ENCODE assay signal across 2 cellular contexts in the genomic region with DNA sequence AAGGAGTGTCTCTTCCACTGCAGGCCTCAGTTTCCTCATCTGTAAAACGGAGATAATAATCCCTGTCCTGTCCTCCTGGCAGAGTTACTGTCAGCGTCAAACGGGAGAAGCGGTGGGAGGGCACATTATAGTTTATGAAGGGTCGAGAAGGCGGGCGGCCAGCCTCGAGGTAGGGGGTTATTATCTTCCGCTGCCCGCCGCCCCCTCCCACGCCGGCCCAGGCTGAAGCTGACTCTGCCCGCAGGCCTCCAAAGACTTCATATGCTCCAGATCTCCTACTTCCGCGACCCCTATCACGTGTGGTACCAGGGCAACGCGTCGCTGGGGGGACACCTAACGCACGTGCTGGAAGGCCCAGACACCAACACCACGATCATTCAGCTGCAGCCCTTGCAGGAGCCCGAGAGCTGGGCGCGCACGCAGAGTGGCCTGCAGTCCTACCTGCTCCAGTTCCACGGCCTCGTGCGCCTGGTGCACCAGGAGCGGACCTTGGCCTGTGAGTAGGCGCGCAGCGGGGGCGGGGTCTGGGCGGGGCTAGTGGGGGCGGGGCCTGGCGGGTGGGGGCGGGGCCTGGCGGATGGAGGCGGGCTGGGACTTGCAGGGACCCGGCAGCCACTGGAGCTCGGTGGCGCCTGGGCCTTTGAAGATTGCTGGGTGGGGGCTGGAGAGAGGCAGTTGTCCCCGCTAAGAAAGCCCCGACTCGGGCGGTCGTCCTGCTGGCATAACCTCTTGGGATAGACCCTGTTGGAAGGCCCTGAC.
TF ChIP-seq lines count a peak whose summit lies in the region.

No MANE protein-coding gene starts in this region.

TF ChIP-seq in SK-N-SH, 30 proteins besides CTCF, POLR2A, EP300 and RAD21 (continued from another document):
- TF ChIP-seq, protein P1, sequence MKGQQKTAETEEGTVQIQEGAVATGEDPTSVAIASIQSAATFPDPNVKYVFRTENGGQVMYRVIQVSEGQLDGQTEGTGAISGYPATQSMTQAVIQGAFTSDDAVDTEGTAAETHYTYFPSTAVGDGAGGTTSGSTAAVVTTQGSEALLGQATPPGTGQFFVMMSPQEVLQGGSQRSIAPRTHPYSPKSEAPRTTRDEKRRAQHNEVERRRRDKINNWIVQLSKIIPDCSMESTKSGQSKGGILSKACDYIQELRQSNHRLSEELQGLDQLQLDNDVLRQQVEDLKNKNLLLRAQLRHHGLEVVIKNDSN (IDR thresholded peaks at IDR 0.05; ENCODE audit: borderline replicate concordance, low read depth) = no peak
- TF ChIP-seq FOSL2 (IDR thresholded peaks at IDR 0.05; ENCODE audit: borderline replicate concordance, low read depth) = no peak
- TF ChIP-seq GABPA (IDR thresholded peaks at IDR 0.05; ENCODE audit: low read depth) = no peak

TF ChIP-seq in SK-N-SH treated with all-trans-retinoic acid at 6 μM for 48 hours, 23 proteins besides CTCF, POLR2A, EP300 and RAD21 (continued from another document):
- TF ChIP-seq ZC3H10 (CRISPR knock-in tag; IDR thresholded peaks at IDR 0.05) = no peak
- TF ChIP-seq ARNTL (CRISPR knock-in tag; IDR thresholded peaks at IDR 0.05; ENCODE audit: borderline replicate concordance, low read depth) = no peak
- TF ChIP-seq ZNF565 (CRISPR knock-in tag; conservative IDR thresholded peaks at IDR 0.05; ENCODE audit: low read depth) = no peak
- TF ChIP-seq GLIS3 (CRISPR knock-in tag; IDR thresholded peaks at IDR 0.05) = no peak
- no peak for TF ChIP-seq PPARA (CRISPR knock-in tag; IDR thresholded peaks at IDR 0.05; ENCODE audit: borderline replicate concordance)
- TF ChIP-seq, protein P2, sequence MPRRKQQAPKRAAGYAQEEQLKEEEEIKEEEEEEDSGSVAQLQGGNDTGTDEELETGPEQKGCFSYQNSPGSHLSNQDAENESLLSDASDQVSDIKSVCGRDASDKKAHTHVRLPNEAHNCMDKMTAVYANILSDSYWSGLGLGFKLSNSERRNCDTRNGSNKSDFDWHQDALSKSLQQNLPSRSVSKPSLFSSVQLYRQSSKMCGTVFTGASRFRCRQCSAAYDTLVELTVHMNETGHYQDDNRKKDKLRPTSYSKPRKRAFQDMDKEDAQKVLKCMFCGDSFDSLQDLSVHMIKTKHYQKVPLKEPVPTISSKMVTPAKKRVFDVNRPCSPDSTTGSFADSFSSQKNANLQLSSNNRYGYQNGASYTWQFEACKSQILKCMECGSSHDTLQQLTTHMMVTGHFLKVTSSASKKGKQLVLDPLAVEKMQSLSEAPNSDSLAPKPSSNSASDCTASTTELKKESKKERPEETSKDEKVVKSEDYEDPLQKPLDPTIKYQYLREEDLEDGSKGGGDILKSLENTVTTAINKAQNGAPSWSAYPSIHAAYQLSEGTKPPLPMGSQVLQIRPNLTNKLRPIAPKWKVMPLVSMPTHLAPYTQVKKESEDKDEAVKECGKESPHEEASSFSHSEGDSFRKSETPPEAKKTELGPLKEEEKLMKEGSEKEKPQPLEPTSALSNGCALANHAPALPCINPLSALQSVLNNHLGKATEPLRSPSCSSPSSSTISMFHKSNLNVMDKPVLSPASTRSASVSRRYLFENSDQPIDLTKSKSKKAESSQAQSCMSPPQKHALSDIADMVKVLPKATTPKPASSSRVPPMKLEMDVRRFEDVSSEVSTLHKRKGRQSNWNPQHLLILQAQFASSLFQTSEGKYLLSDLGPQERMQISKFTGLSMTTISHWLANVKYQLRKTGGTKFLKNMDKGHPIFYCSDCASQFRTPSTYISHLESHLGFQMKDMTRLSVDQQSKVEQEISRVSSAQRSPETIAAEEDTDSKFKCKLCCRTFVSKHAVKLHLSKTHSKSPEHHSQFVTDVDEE (CRISPR knock-in tag; IDR thresholded peaks at IDR 0.05) = no peak
TF ChIP-seq in SK-N-SH treated with all-trans-retinoic acid at 6 μM for 48 hours: peak in this region for 0.
